8 cellular contexts compared by ENCODE assay signal in the genomic region with DNA sequence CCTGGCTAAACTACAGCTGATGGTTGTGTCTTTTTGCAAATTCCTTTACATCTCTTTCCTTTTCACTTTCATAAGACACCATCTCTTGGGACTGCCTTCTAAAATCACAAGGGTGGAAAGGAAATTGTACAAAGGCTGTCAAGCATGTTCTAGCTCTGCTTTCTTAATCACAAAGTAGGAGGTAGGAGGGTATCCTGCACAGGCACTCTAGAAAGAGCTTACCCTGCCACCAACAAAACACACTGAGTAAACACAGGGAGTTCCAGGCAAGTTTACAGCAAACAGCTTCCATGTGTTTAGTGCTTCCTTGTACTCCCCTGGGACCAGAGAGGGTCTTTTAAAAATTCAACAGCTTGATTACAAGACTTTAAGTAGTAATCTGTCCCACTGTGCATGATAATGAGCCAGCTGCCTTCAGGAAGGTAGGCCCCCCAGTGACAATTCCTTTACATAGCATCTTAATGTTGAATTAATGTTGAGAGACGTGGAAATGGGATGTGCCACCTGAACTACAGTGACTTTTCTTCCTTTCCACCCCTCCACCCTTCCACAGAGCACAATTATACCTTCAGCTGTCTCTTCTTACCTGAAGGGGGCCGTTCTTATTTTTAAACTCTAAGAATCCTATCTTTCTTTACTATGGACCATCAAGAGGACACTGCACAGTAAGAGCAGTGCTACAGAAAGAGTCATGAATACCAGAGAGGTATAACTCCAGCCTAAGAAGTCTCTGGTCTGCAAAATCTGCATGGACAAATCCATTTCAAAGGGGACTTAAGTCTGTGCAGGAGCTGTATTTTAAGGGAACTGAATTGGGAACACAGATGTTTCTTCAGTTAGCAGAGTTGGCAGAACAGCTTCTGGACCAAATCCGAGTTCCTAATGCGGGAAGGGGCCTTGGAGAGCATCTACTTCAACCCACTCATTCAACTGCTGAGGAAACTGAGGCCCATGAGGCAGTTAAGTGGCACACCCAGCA. TPM values are rescaled to one million over a fixed set of nuclear protein-coding genes. Genes with fewer than 3 reads are reported as not detected.
DNase-seq lines count a peak whose midpoint lies in the region; ATAC-seq and TF ChIP-seq lines count a peak whose summit lies in the region.

No MANE protein-coding gene starts in this region.

- 3% methylated on average over 4 of the region's 4 CpGs for WGBS in prostate gland

- H3K27me3 ChIP-seq in prostate gland (replicated peaks; ENCODE audit: insufficient read depth): no peaks in the 10 kb centered on the region

- H3K27ac ChIP-seq in prostate gland: peak overlapping the region; percentile 91 to 95

- in situ Hi-C loops in ACHN (cut with HindIII; ENCODE audit: low pct_ligation_motif_present, low pct_unique_long_range_greater_than_20kb, low sequenced_read_pairs): no loop called here

- peaks cover 6% of the 10 kb centered on the region for H3K4me1 ChIP-seq in prostate gland (replicated peaks)

- peak overlapping the region; percentile 74 to 88 for H3K4me3 ChIP-seq in prostate gland

- intact Hi-C loops in prostate gland (cut with DNase I): loop anchor here (2.0 to 10.0 kb wide), 10 partner anchors 102 to 1200 kb away; no protein-coding TSS in a partner anchor

- no peak for ATAC-seq in GM21825 (IDR thresholded peaks at IDR 0.05; ENCODE audit: unreplicated experiment)

- TF ChIP-seq CTCF in prostate gland (IDR thresholded peaks at IDR 0.05): peak in 2 of 4 experiments; percentile 32 to 46

- H3K36me3 ChIP-seq in prostate gland: no peaks in the 10 kb centered on the region

- no peaks in the 10 kb centered on the region for H3K9me3 ChIP-seq in prostate gland

- DNase-seq in NCI-H1417 (lab: John Stamatoyannopoulos, UW): peak in 2 of 3 experiments; percentile 23 to 25
- no peak for DNase-seq in NCI-H1417 treated with DMSO at 0.1 percent for 48 hours (lab: John Stamatoyannopoulos, UW)
- DNase-seq in RKO (ENCODE audit: low spot score): peak; percentile 53
- peak; percentile 51 for DNase-seq in germinal center (ENCODE audit: low spot score)
- DNase-seq in prostate gland (ENCODE audit: low spot score): no peak
- no peak for DNase-seq in ACHN
- no peak for DNase-seq in T-helper 1 cell

- TF ChIP-seq POLR2A in prostate gland (IDR thresholded peaks at IDR 0.05): no peak

RNA-seq across cellular contexts. Expression of gene PLPP3, which starts 2.2 kb away (rescaled TPM):
- 100 to 1,000 TPM in 1 of 2 donors, 10 to 100 TPM in 1; 40.4 to 107 TPM for total RNA-seq in prostate gland

Comparison
In these comparisons a context has a peak if more than half of its experiments do, and no peak if none do; other contexts are left out.
1. DNase-seq: peak in NCI-H1417 (2 of 3), RKO (single experiment) and germinal center (single experiment); none in NCI-H1417 treated with DMSO at 0.1 percent for 48 hours (single experiment), prostate gland (single experiment), ACHN (single experiment) and T-helper 1 cell (0 of 5).